ENCODE assay signal across 8 cellular contexts in genomic region chr7:140062118-140062527, GRCh38. TPM values are rescaled to one million over a fixed set of nuclear protein-coding genes. Genes with fewer than 3 reads are reported as not detected.
DNase-seq lines count a peak whose midpoint lies in the region; ATAC-seq and TF ChIP-seq lines count a peak whose summit lies in the region.

No MANE protein-coding gene starts in this region.

- no peak for TF ChIP-seq CTCF in C4-2B (conservative IDR thresholded peaks at IDR 0.05)
- no peak for TF ChIP-seq CTCF in nephron (IDR thresholded peaks at IDR 0.05; ENCODE audit: unreplicated experiment in 3 of 3)
- TF ChIP-seq CTCF in tibial nerve (IDR thresholded peaks at IDR 0.05): no peak

- H3K36me3 ChIP-seq in HUES48 (ENCODE audit: control insufficient read depth, insufficient read depth, low read length) (no peaks in the 10 kb centered on the region), tibial nerve (no peaks in the 10 kb centered on the region)

- H3K4me3 ChIP-seq in HUES48 (ENCODE audit: low read depth, low read length) (peak overlapping the region; percentile 71), tibial nerve (peak overlapping the region; percentile 49 to 84 (median 73))

- H3K9ac ChIP-seq in HUES48 (ENCODE audit: low read depth, low read length): peak overlapping the region; percentile 78; the same call in 1 of the 2 replicates

- H3K27me3 Mint-ChIP-seq in effector memory CD8-positive, alpha-beta T cell: peaks cover 0 to 6% of the 10 kb centered on the region in 2 donors
- H3K27me3 Mint-ChIP-seq in nephron (ENCODE audit: low read depth): peaks cover 27% of the 10 kb centered on the region

- peaks cover 38 to 57% of the 10 kb centered on the region in 2 donors for H3K4me1 Mint-ChIP-seq in effector memory CD8-positive, alpha-beta T cell (ENCODE audit: low read depth in 2 of 2)
- H3K4me1 Mint-ChIP-seq in nephron: peaks cover 12% of the 10 kb centered on the region

- H3K27ac ChIP-seq in C4-2B: peak overlapping the region; percentile 71
- H3K27ac ChIP-seq in HUES48 (ENCODE audit: low read depth, low read length): no peak overlapping the region
- peak overlapping the region; percentile 84 to 96 (median 88) for H3K27ac ChIP-seq in tibial nerve

- peak overlapping the region; percentile 88 to 91 for H3K4me3 Mint-ChIP-seq in effector memory CD8-positive, alpha-beta T cell
- H3K4me3 Mint-ChIP-seq in nephron: peak overlapping the region; percentile 54 to 77 (median 72)

- peaks cover 28% of the 10 kb centered on the region for H3K27me3 ChIP-seq in HUES48 (ENCODE audit: control insufficient read depth, insufficient read depth, low read length)
- H3K27me3 ChIP-seq in tibial nerve: no peaks in the 10 kb centered on the region

- H3K9me3 ChIP-seq in HUES48 (ENCODE audit: control insufficient read depth, insufficient read depth, low read length) (peaks cover 4% of the 10 kb centered on the region; the same call in 1 of the 2 replicates), tibial nerve (peaks cover 0 to 14% (median 0%) of the 10 kb centered on the region in 4 donors)

- no peak for TF ChIP-seq POLR2A in tibial nerve (IDR thresholded peaks at IDR 0.05)

- ATAC-seq in GM19455 (IDR thresholded peaks at IDR 0.05; ENCODE audit: unreplicated experiment): peak; percentile 26
- peak; percentile 61 for ATAC-seq in effector memory CD8-positive, alpha-beta T cell (replicated peaks)

- H3K36me3 Mint-ChIP-seq in effector memory CD8-positive, alpha-beta T cell (ENCODE audit: insufficient read depth): peaks cover 11% of the 10 kb centered on the region
- no peaks in the 10 kb centered on the region for H3K36me3 Mint-ChIP-seq in nephron (ENCODE audit: low read depth)

- peak; percentile 13 to 19 for DNase-seq in activated CD4-positive, alpha-beta T cell treated with anti-CD3 and anti-CD28 coated beads, Interleukin-2, amount 50 U/mL, for 24 hours (ENCODE audit: low read depth in 1 of 2, low spot score in 1 of 2)
- DNase-seq in effector memory CD8-positive, alpha-beta T cell: peak; percentile 41 to 43 (median 43)
- DNase-seq in tibial nerve (ENCODE audit: low spot score in 2 of 2): no peak
- no peak for DNase-seq in GOT3 (lab: John Stamatoyannopoulos, UW)

- peaks cover 9% of the 10 kb centered on the region in 2 donors for H3K9me3 Mint-ChIP-seq in effector memory CD8-positive, alpha-beta T cell
- H3K9me3 Mint-ChIP-seq in nephron: peaks cover 20% of the 10 kb centered on the region

- peak overlapping the region; percentile 91 to 93 for H3K27ac Mint-ChIP-seq in effector memory CD8-positive, alpha-beta T cell
- H3K27ac Mint-ChIP-seq in nephron: no peak overlapping the region

- 20 to 31% methylated on average over 11 to 22 of the region's 32 CpGs for WGBS in tibial nerve, 2 donors

- H3K4me1 ChIP-seq in HUES48 (ENCODE audit: control insufficient read depth, insufficient read depth, low read length) (0 out of 2 replicates have a peak, but pooled peaks cover 2% of the 10 kb centered on the region), tibial nerve (peaks cover 0 to 42% (median 25%) of the 10 kb centered on the region in 4 donors)

- no peak for TF ChIP-seq EP300 in tibial nerve (IDR thresholded peaks at IDR 0.05)

RNA-seq across cellular contexts. Expression of gene PARP12, which starts 0.6 kb away (rescaled TPM):
- 10 to 100 TPM; 40.0 to 54.2 (median 44.2) TPM for total RNA-seq in tibial nerve

Comparison
In these comparisons a context has a peak if more than half of its experiments do, and no peak if none do; other contexts are left out.
1. DNase-seq: peak in activated CD4-positive, alpha-beta T cell treated with anti-CD3 and anti-CD28 coated beads, Interleukin-2, amount 50 U/mL, for 24 hours (2 of 2) and effector memory CD8-positive, alpha-beta T cell (3 of 3); none in tibial nerve (0 of 2) and GOT3 (single experiment).
2. H3K27ac Mint-ChIP-seq: peak in effector memory CD8-positive, alpha-beta T cell (2 of 2); none in nephron (0 of 3).